14 cellular contexts compared by ENCODE assay signal in genomic region chr2:212911011-212911410, GRCh38.
DNase-seq lines count a peak whose midpoint lies in the region; ATAC-seq lines count a peak whose summit lies in the region.
"Had no signal": no experiment of that assay in that cellular context is flagged by ENCODE, and none has a peak within 500 bp of the region (broad histone marks: within the 10 kb centered on the region; RNA-seq: fewer than 3 reads in every experiment).

No MANE protein-coding gene starts in this region.

- H3K27me3 Mint-ChIP-seq in activated T-cell treated with anti-CD3 and anti-CD28 coated beads, Interleukin-2, amount 50 U/mL, for 4 hours (ENCODE audit: low read depth) = no peaks in the 10 kb centered on the region

- H3K4me1 ChIP-seq in thymus (ENCODE audit: control insufficient read depth, insufficient read depth, low read length) = peaks cover 18% of the 10 kb centered on the region
- H3K4me1 ChIP-seq: colonic mucosa had no signal

- no peak overlapping the region for H3K4me3 ChIP-seq in Jurkat, Clone E6-1 (ENCODE audit: low read length)
- peak overlapping the region; percentile 5 for H3K4me3 ChIP-seq in thymus (ENCODE audit: low read length)
- H3K4me3 ChIP-seq: colonic mucosa had no signal

- H3K9me3 ChIP-seq in thymus (ENCODE audit: control insufficient read depth) = no peaks in the 10 kb centered on the region
- H3K9me3 ChIP-seq: Caco-2, colonic mucosa had no signal

- no peak for DNase-seq in activated T-cell treated with anti-CD3 and anti-CD28 coated beads, Interleukin-2, amount 50 U/mL, for 4 hours
- DNase-seq in activated T-cell treated with anti-CD3 and anti-CD28 coated beads, Interleukin-2, amount 50 U/mL, for 1 hour = no peak
- peak; percentile 30 for DNase-seq in Jurkat, Clone E6-1 (ENCODE audit: low read depth, low spot score)
- no peak for DNase-seq in epithelial cell of prostate (ENCODE audit: low read depth, low spot score)
- DNase-seq in stimulated activated CD8-positive, alpha-beta memory T cell treated with anti-CD3 and anti-CD28 coated beads, Interleukin-4, amount 100 ng/mL, for 48 hours = no peak
- DNase-seq in SKM-1 treated with dmso at 0.1 percent for 144 hours (lab: John Stamatoyannopoulos, UW; ENCODE audit: unreplicated experiment) = no peak
- no peak for DNase-seq in cerebellum (ENCODE audit: low spot score)
- DNase-seq: Caco-2, colonic mucosa, GF-D8, nucleus accumbens, Right ventricle myocardium superior had no signal

- H3K27me3 ChIP-seq in thymus (ENCODE audit: control insufficient read depth, insufficient read depth) = no peaks in the 10 kb centered on the region
- H3K27me3 ChIP-seq: colonic mucosa had no signal

- ATAC-seq in activated T-cell treated with anti-CD3 and anti-CD28 coated beads, Interleukin-2, amount 50 U/mL, for 4 hours = peak; percentile 60 to 61
- ATAC-seq: esophagus mucosa had no signal

- H3K27ac ChIP-seq in epithelial cell of prostate = peak overlapping the region; percentile 92
- peak overlapping the region; percentile 86 for H3K27ac ChIP-seq in thymus (ENCODE audit: low read depth)

- peaks cover 7% of the 10 kb centered on the region for H3K4me1 Mint-ChIP-seq in activated T-cell treated with anti-CD3 and anti-CD28 coated beads, Interleukin-2, amount 50 U/mL, for 4 hours (ENCODE audit: low read depth)

- WGBS in thymus = 39% methylated on average over 4 of the region's 4 CpGs

- H3K9me3 Mint-ChIP-seq in activated T-cell treated with anti-CD3 and anti-CD28 coated beads, Interleukin-2, amount 50 U/mL, for 4 hours = no peaks in the 10 kb centered on the region

- no peaks in the 10 kb centered on the region for H3K36me3 ChIP-seq in thymus (ENCODE audit: control insufficient read depth, insufficient read depth)
- H3K36me3 ChIP-seq: colonic mucosa had no signal

- no peak overlapping the region for H3K4me3 Mint-ChIP-seq in activated T-cell treated with anti-CD3 and anti-CD28 coated beads, Interleukin-2, amount 50 U/mL, for 4 hours

- H3K36me3 Mint-ChIP-seq in activated T-cell treated with anti-CD3 and anti-CD28 coated beads, Interleukin-2, amount 50 U/mL, for 4 hours (ENCODE audit: insufficient read depth) = no peaks in the 10 kb centered on the region
